Comparison of ENCODE assay signal across 1 cellular context in the genomic region with DNA sequence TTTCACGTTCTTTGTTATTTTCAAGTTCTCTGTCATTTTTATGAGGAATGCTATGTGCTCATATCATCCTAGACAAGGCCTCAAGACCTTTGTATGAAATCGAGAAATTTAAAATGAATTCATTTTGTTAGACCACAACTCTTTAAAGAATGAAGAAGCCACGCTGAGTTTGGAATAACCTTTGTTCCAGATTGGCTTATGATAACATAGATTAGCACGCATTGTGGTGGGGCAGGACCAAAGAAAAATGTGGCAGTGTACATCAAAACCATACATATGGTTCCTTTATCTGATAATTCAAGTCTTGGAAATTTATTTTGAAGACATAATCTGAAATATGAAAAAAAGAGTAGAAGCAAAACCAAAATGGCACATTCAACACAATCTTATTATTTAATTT.
TF ChIP-seq lines count a peak whose summit lies in the region.

No MANE protein-coding gene starts in this region.

TF ChIP-seq in IMR-90, 13 proteins besides CTCF, POLR2A, EP300 and RAD21:
- TF ChIP-seq NFE2L2 (IDR thresholded peaks at IDR 0.05; ENCODE audit: low read depth, low read length), result no peak
- no peak for TF ChIP-seq RFX5 (IDR thresholded peaks at IDR 0.05; ENCODE audit: low read depth, low read length)
- no peak for TF ChIP-seq MAFK (IDR thresholded peaks at IDR 0.05; ENCODE audit: low read depth, low read length)
- TF ChIP-seq, protein P1, sequence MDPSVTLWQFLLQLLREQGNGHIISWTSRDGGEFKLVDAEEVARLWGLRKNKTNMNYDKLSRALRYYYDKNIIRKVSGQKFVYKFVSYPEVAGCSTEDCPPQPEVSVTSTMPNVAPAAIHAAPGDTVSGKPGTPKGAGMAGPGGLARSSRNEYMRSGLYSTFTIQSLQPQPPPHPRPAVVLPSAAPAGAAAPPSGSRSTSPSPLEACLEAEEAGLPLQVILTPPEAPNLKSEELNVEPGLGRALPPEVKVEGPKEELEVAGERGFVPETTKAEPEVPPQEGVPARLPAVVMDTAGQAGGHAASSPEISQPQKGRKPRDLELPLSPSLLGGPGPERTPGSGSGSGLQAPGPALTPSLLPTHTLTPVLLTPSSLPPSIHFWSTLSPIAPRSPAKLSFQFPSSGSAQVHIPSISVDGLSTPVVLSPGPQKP (IDR thresholded peaks at IDR 0.05; ENCODE audit: borderline replicate concordance, low read depth, low read length), result no peak
- no peak for TF ChIP-seq SMC3 (IDR thresholded peaks at IDR 0.05; ENCODE audit: low read depth, low read length)
- no peak for TF ChIP-seq CEBPB (IDR thresholded peaks at IDR 0.05; ENCODE audit: low read depth, low read length)
- TF ChIP-seq FOS (IDR thresholded peaks at IDR 0.05; ENCODE audit: low read depth, low read length), result no peak
- no peak for TF ChIP-seq RCOR1 (IDR thresholded peaks at IDR 0.05; ENCODE audit: insufficient replicate concordance, low read length)
- TF ChIP-seq MAZ (IDR thresholded peaks at IDR 0.05; ENCODE audit: borderline replicate concordance, low read depth, low read length), result no peak
- no peak for TF ChIP-seq MXI1 (IDR thresholded peaks at IDR 0.05; ENCODE audit: borderline replicate concordance, low read depth, low read length)
- TF ChIP-seq, protein P2, sequence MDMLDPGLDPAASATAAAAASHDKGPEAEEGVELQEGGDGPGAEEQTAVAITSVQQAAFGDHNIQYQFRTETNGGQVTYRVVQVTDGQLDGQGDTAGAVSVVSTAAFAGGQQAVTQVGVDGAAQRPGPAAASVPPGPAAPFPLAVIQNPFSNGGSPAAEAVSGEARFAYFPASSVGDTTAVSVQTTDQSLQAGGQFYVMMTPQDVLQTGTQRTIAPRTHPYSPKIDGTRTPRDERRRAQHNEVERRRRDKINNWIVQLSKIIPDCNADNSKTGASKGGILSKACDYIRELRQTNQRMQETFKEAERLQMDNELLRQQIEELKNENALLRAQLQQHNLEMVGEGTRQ (IDR thresholded peaks at IDR 0.05; ENCODE audit: low read depth, low read length), result no peak
- no peak for TF ChIP-seq CHD1 (IDR thresholded peaks at IDR 0.05; ENCODE audit: low read depth, low read length)
- TF ChIP-seq BHLHE40 (IDR thresholded peaks at IDR 0.05; ENCODE audit: low read depth, low read length), result no peak
